18 cellular contexts compared by ENCODE assay signal in genomic region chr15:72130272-72130671, GRCh38. TPM values are rescaled to one million over a fixed set of nuclear protein-coding genes. Genes with fewer than 3 reads are reported as not detected.
A peak's percentile ranks its signal among the peaks of the same experiment; 100 is the strongest.
DNase-seq lines count a peak whose midpoint lies in the region; FAIRE-seq and TF ChIP-seq lines count a peak whose summit lies in the region.
"Had no signal": no experiment of that assay in that cellular context is flagged by ENCODE, and none has a peak within 500 bp of the region (broad histone marks: within the 10 kb centered on the region; RNA-seq: fewer than 3 reads in every experiment).

No MANE protein-coding gene starts in this region.

- H4K20me1 ChIP-seq in Karpas-422 (ENCODE audit: insufficient read depth, low read depth, low read length): no peaks in the 10 kb centered on the region
- H4K20me1 ChIP-seq: BLaER1 treated with 17β-estradiol and CSF1 and Interleukin-3, amounts not matched to agents 10 nM and 100 nM had no signal

- H3K27me3 ChIP-seq in transverse colon (no peaks in the 10 kb centered on the region), Karpas-422 (ENCODE audit: low read length) (no peaks in the 10 kb centered on the region)
- H3K27me3 ChIP-seq: BLaER1 treated with 17β-estradiol and CSF1 and Interleukin-3, amounts not matched to agents 10 nM and 100 nM had no signal

- no peak for TF ChIP-seq CTCF in 22Rv1 (IDR thresholded peaks at IDR 0.05)
- TF ChIP-seq CTCF in transverse colon (IDR thresholded peaks at IDR 0.05): no peak

- TF ChIP-seq EP300 in transverse colon (IDR thresholded peaks at IDR 0.05; ENCODE audit: low read depth): no peak

- H3K4me2 ChIP-seq in Karpas-422 (ENCODE audit: low read depth, low read length, poor library complexity, severe bottlenecking): no peak overlapping the region
- H3K4me2 ChIP-seq: BLaER1 treated with 17β-estradiol and CSF1 and Interleukin-3, amounts not matched to agents 10 nM and 100 nM had no signal

- H3K27ac ChIP-seq in 22Rv1: peak overlapping the region; percentile 64
- H3K27ac ChIP-seq in transverse colon: no peak overlapping the region
- no peak overlapping the region for H3K27ac ChIP-seq in Karpas-422 (ENCODE audit: low read length)
- H3K27ac ChIP-seq: BLaER1 treated with 17β-estradiol and CSF1 and Interleukin-3, amounts not matched to agents 10 nM and 100 nM had no signal

- H3K36me3 ChIP-seq in transverse colon: no peaks in the 10 kb centered on the region
- no peaks in the 10 kb centered on the region for H3K36me3 ChIP-seq in Karpas-422 (ENCODE audit: insufficient read depth, low read length)
- H3K36me3 ChIP-seq: BLaER1 treated with 17β-estradiol and CSF1 and Interleukin-3, amounts not matched to agents 10 nM and 100 nM had no signal

- H2AFZ ChIP-seq in Karpas-422 (ENCODE audit: low read length): no peak overlapping the region

- POLR2A ChIA-PET in HEK293T (lab: Yijun Ruan, JAX): interaction anchor here (0.6 to 1.5 kb wide), 2 partner anchors 12 to 31 kb away, joined by 3 to 5 read pairs; partner anchors contain the start of genes MYO9A and SENP8

- TF ChIP-seq POLR2A in transverse colon (IDR thresholded peaks at IDR 0.05): no peak

- CTCF ChIA-PET in HEK293T (lab: Yijun Ruan, JAX): interaction anchor here (0.6 to 0.8 kb wide), 3 partner anchors 13 to 344 kb away, joined by 3 to 5 read pairs (median 4); no protein-coding TSS in a partner anchor

- H3K9me2 ChIP-seq in Karpas-422 (replicated peaks; ENCODE audit: insufficient read depth, low read length): no peaks in the 10 kb centered on the region

- peaks cover 0 to 2% (median under 1%) of the 10 kb centered on the region in 4 donors for H3K4me1 ChIP-seq in transverse colon
- peaks cover 10% of the 10 kb centered on the region for H3K4me1 ChIP-seq in Karpas-422 (ENCODE audit: low read length)
- H3K4me1 ChIP-seq: BLaER1 treated with 17β-estradiol and CSF1 and Interleukin-3, amounts not matched to agents 10 nM and 100 nM had no signal

- FAIRE-seq in endometrium (lab: Jason Lieb, UNC): peak; percentile 26
- FAIRE-seq: GM12891, GM18507 had no signal

- WGBS in transverse colon (ENCODE audit: low coverage in 1 of 2), 2 donors: 82 to 100% methylated on average over 1 to 4 of the region's 4 CpGs

- no peak overlapping the region for H3K9ac ChIP-seq in Karpas-422 (ENCODE audit: low read length)
- H3K9ac ChIP-seq: BLaER1 treated with 17β-estradiol and CSF1 and Interleukin-3, amounts not matched to agents 10 nM and 100 nM had no signal

- no peaks in the 10 kb centered on the region for H3K79me2 ChIP-seq in Karpas-422 (ENCODE audit: low read length)

- in situ Hi-C loops in transverse colon (cut with MboI; ENCODE audit: low pct_ligation_motif_present in 1 of 4, low pct_unique_long_range_greater_than_20kb in 1 of 4, low sequenced_read_pairs in 3 of 4): no loop called here

- DNase-seq in HEK293T (ENCODE audit: extremely low spot score) (no peak), transverse colon (peak; percentile 12), HPDE6-E6E7 (ENCODE audit: extremely low spot score) (no peak), Karpas-422 (no peak), NCI-H2029 (lab: John Stamatoyannopoulos, UW) (no peak)
- DNase-seq: Calu3; CD8-positive, alpha-beta T cell; DMS79 treated with DMSO at 0.1 percent for 48 hours; EL; GOT3; H9; IMR-90; KBM-7 had no signal

- H3K9me3 ChIP-seq in transverse colon (no peaks in the 10 kb centered on the region), Karpas-422 (ENCODE audit: low read length) (no peaks in the 10 kb centered on the region)
- H3K9me3 ChIP-seq: BLaER1 treated with 17β-estradiol and CSF1 and Interleukin-3, amounts not matched to agents 10 nM and 100 nM had no signal

- intact Hi-C loops in transverse colon (cut with DNase I; ENCODE audit: low total_unique reads): no loop called here

- H3K4me3 ChIP-seq in transverse colon: no peak overlapping the region
- H3K4me3 ChIP-seq in Karpas-422 (ENCODE audit: low read length): no peak overlapping the region
- H3K4me3 ChIP-seq: BLaER1 treated with 17β-estradiol and CSF1 and Interleukin-3, amounts not matched to agents 10 nM and 100 nM had no signal

TF ChIP-seq in HEK293T, 16 proteins besides CTCF, POLR2A, EP300 and RAD21:
- TF ChIP-seq LEF1 (IDR thresholded peaks at IDR 0.05; ENCODE audit: borderline replicate concordance) (no peak), FOXM1 (IDR thresholded peaks at IDR 0.05; ENCODE audit: borderline replicate concordance) (no peak), SUZ12 (IDR thresholded peaks at IDR 0.05) (no peak), ZNF384 (IDR thresholded peaks at IDR 0.05) (peak; percentile 33; the same call in 1 of the 2 replicates)

RNA-seq across cellular contexts. Expression of gene SENP8, which starts 12.1 kb away (rescaled TPM):
- 1 to 10 TPM; 2.3 to 3.8 (median 2.5) TPM for total RNA-seq in transverse colon
- total RNA-seq in Karpas-422 (2014; rRNA removed; shearing (Covaris generic); ENCODE audit: low replicate concordance): 1.0 and 6.8 TPM in 2 replicates

RNA-seq across cellular contexts. Expression of gene MYO9A, which starts 12.3 kb away (rescaled TPM):
- 100 to 1,000 TPM in 1 of 4 donors, 10 to 100 TPM in 3; 52.4 to 103 (median 74.2) TPM for total RNA-seq in transverse colon
- 78.5 and 142 TPM in 2 replicates for total RNA-seq in Karpas-422 (2014; rRNA removed; shearing (Covaris generic); ENCODE audit: low replicate concordance)
